In the genomic region with DNA sequence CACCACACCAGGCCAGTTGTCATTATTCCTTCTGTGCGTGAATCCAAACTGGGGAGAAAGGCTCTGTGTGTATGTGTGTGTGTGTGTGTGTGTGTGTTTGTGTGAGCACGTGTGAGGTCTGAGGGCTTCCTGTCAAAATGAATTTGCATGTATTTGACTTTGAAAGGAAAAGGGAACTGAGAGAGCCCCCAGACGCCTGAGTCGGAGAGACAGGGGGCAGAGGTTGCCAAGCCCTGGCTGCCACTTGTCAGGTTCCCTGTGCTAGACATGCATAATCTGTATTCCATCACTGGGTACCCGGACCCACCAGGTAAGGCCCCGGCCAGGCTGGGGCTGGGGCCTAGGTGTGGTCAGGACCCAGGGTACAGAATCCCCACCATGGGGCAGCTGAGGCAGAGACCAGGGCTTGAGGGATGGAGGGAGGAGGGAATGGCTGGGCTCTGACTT, we compare ENCODE assay signal across 17 cellular contexts. TPM values are rescaled to one million over a fixed set of nuclear protein-coding genes. Genes with fewer than 3 reads are reported as not detected.
DNase-seq lines count a peak whose midpoint lies in the region; ATAC-seq, FAIRE-seq and TF ChIP-seq lines count a peak whose summit lies in the region.
"Had no signal": no experiment of that assay in that cellular context is flagged by ENCODE, and none has a peak within 500 bp of the region (broad histone marks: within the 10 kb centered on the region; RNA-seq: fewer than 3 reads in every experiment).

A gene with protein sequence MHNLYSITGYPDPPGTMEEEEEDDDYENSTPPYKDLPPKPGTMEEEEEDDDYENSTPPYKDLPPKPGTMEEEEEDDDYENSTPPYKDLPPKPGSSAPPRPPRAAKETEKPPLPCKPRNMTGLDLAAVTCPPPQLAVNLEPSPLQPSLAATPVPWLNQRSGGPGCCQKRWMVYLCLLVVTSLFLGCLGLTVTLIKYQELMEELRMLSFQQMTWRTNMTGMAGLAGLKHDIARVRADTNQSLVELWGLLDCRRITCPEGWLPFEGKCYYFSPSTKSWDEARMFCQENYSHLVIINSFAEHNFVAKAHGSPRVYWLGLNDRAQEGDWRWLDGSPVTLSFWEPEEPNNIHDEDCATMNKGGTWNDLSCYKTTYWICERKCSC (plus strand): TSS at position 191 of the 447 bp plus-strand sequence. CDS start 77 bp downstream, at position 268.

- TF ChIP-seq POLR2A in GM12892 (IDR thresholded peaks at IDR 0.05; ENCODE audit: low read depth, low read length) = peak; percentile 98

- no peak within 1 kb of the TSS for H3K4me3 ChIP-seq in NT2/D1 (ENCODE audit: insufficient read length, low read depth)
- H3K4me3 ChIP-seq in mucosa of descending colon = no peak within 1 kb of the TSS
- no peak within 1 kb of the TSS for H3K4me3 ChIP-seq in coronary artery
- H3K4me3 ChIP-seq: K562, right atrium auricular region had no signal

- ATAC-seq in GM19468 (IDR thresholded peaks at IDR 0.05; ENCODE audit: extremely low read depth, unreplicated experiment) (peak; percentile 43), mucosa of descending colon (peak; percentile 72), GM21367 (IDR thresholded peaks at IDR 0.05; ENCODE audit: unreplicated experiment) (no peak)
- ATAC-seq: K562 had no signal

- H3K9me3 ChIP-seq in NT2/D1 (ENCODE audit: insufficient read depth, low read length) (no peaks in the 10 kb centered on the region), mucosa of descending colon (no peaks in the 10 kb centered on the region)
- H3K9me3 ChIP-seq: right atrium auricular region had no signal

- TF ChIP-seq CTCF in mucosa of descending colon (IDR thresholded peaks at IDR 0.05) (no peak), coronary artery (IDR thresholded peaks at IDR 0.05) (no peak)

- H3K27me3 ChIP-seq in NT2/D1 (ENCODE audit: insufficient read depth, insufficient read length) = no peaks in the 10 kb centered on the region
- H3K27me3 ChIP-seq: right atrium auricular region had no signal

- peak; percentile 92 for FAIRE-seq in GM12892 (lab: Jason Lieb, UNC)
- FAIRE-seq: K562 had no signal

- H3K36me3 ChIP-seq in NT2/D1 (ENCODE audit: insufficient read depth, insufficient read length, low read length) = no peaks in the 10 kb centered on the region
- H3K36me3 ChIP-seq in mucosa of descending colon (ENCODE audit: low read depth) = no peaks in the 10 kb centered on the region
- H3K36me3 ChIP-seq: right atrium auricular region had no signal

- peak within 1 kb of the TSS; percentile 10 for H3K9ac ChIP-seq in NT2/D1 (ENCODE audit: insufficient read length, low read depth)

- intact Hi-C loops in mucosa of descending colon (cut with DNase I, micrococcal nuclease) = no loop called here

- no peaks in the 10 kb centered on the region for H3K4me1 ChIP-seq in NT2/D1 (ENCODE audit: insufficient read depth, insufficient read length)
- H3K4me1 ChIP-seq in mucosa of descending colon (ENCODE audit: low read depth) = no peaks in the 10 kb centered on the region
- H3K4me1 ChIP-seq: right atrium auricular region had no signal

- no peak for DNase-seq in GM12892 (ENCODE audit: insufficient read length)
- DNase-seq in NT2/D1 (ENCODE audit: low read depth, low spot score) = no peak
- DNase-seq in mucosa of descending colon = peak in 1 of 3 donors; percentile 56
- no peak for DNase-seq in D341Med (ENCODE audit: low spot score)
- no peak for DNase-seq in coronary artery (ENCODE audit: low spot score)
- DNase-seq: activated CD8-positive, alpha-beta memory T cell treated with anti-CD3 and anti-CD28 coated beads for 24 hours; GOT3; NCI-H2029; NK-92 treated with Interleukin-12 subunit alpha and Interleukin-12 subunit beta, amount 100 ng/mL, for 24 hours had no signal

- H3K27ac ChIP-seq in coronary artery = no peak within 1 kb of the TSS
- H3K27ac ChIP-seq: right atrium auricular region had no signal

RNA-seq across cellular contexts. Expression of the gene that starts here (rescaled TPM):
- polyA plus RNA-seq in GM12892 (2012; ENCODE audit: missing spikeins) = 67.4 TPM
- under 1 TPM in 2 of 3 donors, not detected in 1; 0.29 to 0.34 TPM for total RNA-seq in mucosa of descending colon
- total RNA-seq: dermis microvascular lymphatic vessel endothelial cell, fibroblast of villous mesenchyme, K562, myocyte, right atrium auricular region, subcutaneous adipose tissue had no signal

Comparison
In these comparisons a context has a peak if more than half of its experiments do, and no peak if none do; other contexts are left out.
1. Peak in ATAC-seq in mucosa of descending colon; RNA of the gene not detected or under 1 TPM.